In the genomic region with DNA sequence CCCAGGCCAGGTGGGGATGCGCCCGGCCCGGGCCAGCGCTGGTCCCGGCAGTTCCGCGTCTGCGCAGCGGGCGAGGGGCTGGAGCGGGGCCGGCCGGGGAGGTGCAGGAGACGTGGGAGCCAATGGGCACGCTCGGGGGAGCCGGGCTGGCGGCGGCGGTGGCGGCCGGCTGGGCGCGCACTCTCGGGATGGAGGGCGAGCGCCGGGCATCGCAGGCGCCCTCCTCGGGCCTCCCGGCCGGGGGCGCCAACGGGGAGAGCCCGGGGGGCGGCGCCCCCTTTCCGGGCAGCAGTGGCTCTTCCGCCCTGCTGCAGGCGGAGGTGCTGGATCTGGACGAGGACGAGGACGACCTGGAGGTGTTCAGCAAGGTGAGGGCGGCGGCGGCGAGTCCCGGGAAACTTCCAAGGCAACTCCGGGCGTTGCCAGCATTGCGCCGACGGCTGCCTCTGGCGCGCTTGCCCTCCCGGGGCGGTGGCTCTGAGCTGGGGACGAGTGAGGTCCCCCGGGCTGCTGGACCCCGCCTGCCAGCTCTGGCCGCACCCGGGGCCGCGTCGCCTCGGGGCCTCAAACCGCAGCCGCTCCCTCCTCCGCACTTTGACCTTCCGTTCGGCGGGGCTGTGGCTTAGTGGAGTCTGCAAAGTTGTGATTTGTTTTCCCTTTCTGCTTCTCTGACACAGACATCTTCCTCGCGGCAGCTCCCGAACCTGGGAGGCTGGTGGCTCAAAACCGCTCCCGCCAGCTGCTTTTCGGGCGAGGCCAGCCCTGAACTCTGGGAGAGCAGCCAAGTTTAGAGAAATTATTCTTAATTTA, we compare ENCODE assay signal across 8 cellular contexts. TPM values are rescaled to one million over a fixed set of nuclear protein-coding genes. Genes with fewer than 3 reads are reported as not detected.
DNase-seq lines count a peak whose midpoint lies in the region; ATAC-seq and TF ChIP-seq lines count a peak whose summit lies in the region.

A gene with protein sequence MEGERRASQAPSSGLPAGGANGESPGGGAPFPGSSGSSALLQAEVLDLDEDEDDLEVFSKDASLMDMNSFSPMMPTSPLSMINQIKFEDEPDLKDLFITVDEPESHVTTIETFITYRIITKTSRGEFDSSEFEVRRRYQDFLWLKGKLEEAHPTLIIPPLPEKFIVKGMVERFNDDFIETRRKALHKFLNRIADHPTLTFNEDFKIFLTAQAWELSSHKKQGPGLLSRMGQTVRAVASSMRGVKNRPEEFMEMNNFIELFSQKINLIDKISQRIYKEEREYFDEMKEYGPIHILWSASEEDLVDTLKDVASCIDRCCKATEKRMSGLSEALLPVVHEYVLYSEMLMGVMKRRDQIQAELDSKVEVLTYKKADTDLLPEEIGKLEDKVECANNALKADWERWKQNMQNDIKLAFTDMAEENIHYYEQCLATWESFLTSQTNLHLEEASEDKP (plus strand): TSS at position 178 of the 810 bp plus-strand sequence. CDS start 11 bp downstream, at position 189.

- ATAC-seq in HG02852 (IDR thresholded peaks at IDR 0.05; ENCODE audit: unreplicated experiment), result peak; percentile 58

- POLR2A ChIA-PET in A673 (lab: Charles Lee; ENCODE audit: low non-redundant PET), result interaction anchor here (0.6 kb wide), 1 partner anchor 106 kb away, joined by 3 read pairs; no protein-coding TSS in a partner anchor

- TF ChIP-seq CTCF in A673 (conservative IDR thresholded peaks at IDR 0.05; ENCODE audit: low read depth, low read length), result no peak
- no peak for TF ChIP-seq CTCF in GM12875 (IDR thresholded peaks at IDR 0.05; ENCODE audit: borderline replicate concordance, insufficient read depth, low read depth, low read length)

- H3K36me3 ChIP-seq in A673 (ENCODE audit: insufficient read depth, low read length, poor library complexity, severe bottlenecking), result no peaks in the 10 kb centered on the region

- H3K27me3 ChIP-seq in A673 (replicated peaks; ENCODE audit: insufficient read depth, low read depth, low read length, poor library complexity), result peaks cover 19% of the 10 kb centered on the region

- no peaks in the 10 kb centered on the region for H3K9me3 ChIP-seq in A673 (ENCODE audit: low read depth, low read length, poor library complexity, severe bottlenecking)

- CTCF ChIA-PET in A673 (lab: Charles Lee), result no interaction called here

- no TSS peak for BruUV-seq in A673 (replicated peaks; lab: Mats Ljungman, UMichigan)

- peaks cover 4% of the 10 kb centered on the region for H3K4me1 ChIP-seq in A673 (ENCODE audit: insufficient read depth, low read length, poor library complexity, severe bottlenecking)

- H3K27ac ChIP-seq in A673 (ENCODE audit: low read depth, low read length, poor library complexity, severe bottlenecking), result no peak within 1 kb of the TSS

- DNase-seq in A673 (ENCODE audit: low spot score) (peak; percentile 48), NCI-H2227 (lab: John Stamatoyannopoulos, UW; ENCODE audit: unreplicated experiment) (peak; percentile 90), amygdala (lab: John Stamatoyannopoulos, UW) (peak in 51 of 56 donors; percentile 6 to 82 (median 60)), cardiac septum (ENCODE audit: low spot score) (peak; percentile 83), occipital lobe (lab: John Stamatoyannopoulos, UW) (peak; percentile 69), UCSD-AML1 (lab: John Stamatoyannopoulos, UW; ENCODE audit: unreplicated experiment) (no peak)

- intact Hi-C loops in A673 (cut with micrococcal nuclease; ENCODE audit: unreplicated experiment) (no loop called here), cardiac septum (cut with DNase I) (no loop called here)

- H3K4me3 ChIP-seq in A673 (ENCODE audit: low read depth, low read length, poor library complexity, severe bottlenecking) (peak within 1 kb of the TSS; percentile 54), GM12875 (ENCODE audit: low read depth, low read length) (peak within 1 kb of the TSS; percentile 32)

RNA-seq across cellular contexts. Expression of the gene that starts here (rescaled TPM):
- total RNA-seq in A673 (2021), result 4.4 and 5.7 TPM in 2 replicates
- total RNA-seq in cardiac septum, result 16.4 TPM
- 163 TPM for total RNA-seq in occipital lobe
